9 cellular contexts compared by ENCODE assay signal in the genomic region with DNA sequence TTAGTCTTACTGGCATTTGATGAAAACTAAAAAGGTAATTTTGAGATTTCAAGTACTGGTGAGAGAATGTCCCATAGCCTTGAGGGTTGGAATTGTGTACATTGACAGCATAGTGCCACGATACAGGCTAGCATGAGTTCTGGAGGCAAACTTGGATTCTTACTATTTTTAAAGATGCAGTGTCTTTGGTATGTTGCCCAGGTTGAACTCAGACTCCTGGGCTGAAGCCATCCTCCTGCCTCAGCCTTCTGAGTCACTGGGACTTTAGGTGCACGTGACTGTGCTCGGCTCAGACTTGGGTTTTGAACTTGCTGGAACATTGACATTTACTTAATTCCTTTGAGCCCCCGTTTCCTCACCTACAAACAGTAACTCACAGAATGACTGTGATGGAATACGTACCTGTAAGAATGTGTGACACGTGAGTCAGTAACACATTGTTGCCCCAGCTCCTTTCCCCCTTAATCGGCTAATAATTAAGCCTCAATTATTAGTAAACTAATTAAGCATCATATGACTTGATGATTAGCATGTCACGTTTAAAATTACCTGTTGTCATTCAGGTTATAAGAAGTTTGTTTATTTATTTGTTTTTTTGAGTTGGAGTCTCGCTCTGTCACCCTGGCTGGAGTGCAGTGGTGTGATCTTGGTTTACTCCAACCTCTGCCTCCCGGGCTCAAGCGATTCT. TPM values are rescaled to one million over a fixed set of nuclear protein-coding genes. Genes with fewer than 3 reads are reported as not detected.
A peak's percentile ranks its signal among the peaks of the same experiment; 100 is the strongest.
DNase-seq lines count a peak whose midpoint lies in the region; ATAC-seq, FAIRE-seq and TF ChIP-seq lines count a peak whose summit lies in the region.
"Had no signal": no experiment of that assay in that cellular context is flagged by ENCODE, and none has a peak within 500 bp of the region (broad histone marks: within the 10 kb centered on the region; RNA-seq: fewer than 3 reads in every experiment).

No MANE protein-coding gene starts in this region.

- H3K4me2 ChIP-seq in BLaER1 treated with 17β-estradiol and CSF1 and Interleukin-3, amounts not matched to agents 10 nM and 100 nM, result peak overlapping the region in 10 of 11 experiments; percentile 57 to 84 (median 68); a peak in 17 of 22 replicates

- H3K27ac ChIP-seq in BLaER1 treated with 17β-estradiol and CSF1 and Interleukin-3, amounts not matched to agents 10 nM and 100 nM, result 0 out of 22 replicates have a peak overlapping the region, but pooled peaks of 1 of the 11 experiments have one; percentile 13
- H3K27ac ChIP-seq in epithelial cell of prostate (peak overlapping the region; percentile 36), pancreas (no peak overlapping the region), spleen (no peak overlapping the region)

- TF ChIP-seq POLR2A in spleen (IDR thresholded peaks at IDR 0.05), result no peak

- WGBS in pancreas, 2 donors, result 78 to 79% methylated on average over 11 of the region's 11 CpGs
- 87 to 90% (median 89%) methylated on average over 11 of the region's 11 CpGs for WGBS in spleen, 5 donors

- FAIRE-seq in pancreas (lab: Jason Lieb, UNC), result no peak

- H4K20me1 ChIP-seq in BLaER1 treated with 17β-estradiol and CSF1 and Interleukin-3, amounts not matched to agents 10 nM and 100 nM, result peaks cover 100% of the 10 kb centered on the region in 11 experiments

- no peaks in the 10 kb centered on the region for H3K9me3 ChIP-seq in BLaER1 treated with 17β-estradiol and CSF1 and Interleukin-3, amounts not matched to agents 10 nM and 100 nM (replicated peaks in 1 of 11)
- H3K9me3 ChIP-seq in pancreas, result no peaks in the 10 kb centered on the region
- no peaks in the 10 kb centered on the region for H3K9me3 ChIP-seq in spleen

- H3K27me3 ChIP-seq in BLaER1 treated with 17β-estradiol and CSF1 and Interleukin-3, amounts not matched to agents 10 nM and 100 nM, result no peaks in the 10 kb centered on the region
- H3K27me3 ChIP-seq in pancreas (no peaks in the 10 kb centered on the region), spleen (replicated peaks in 1 of 7) (no peaks in the 10 kb centered on the region)

- DNase-seq in RKO (ENCODE audit: low spot score) (peak; percentile 60), epithelial cell of prostate (ENCODE audit: low read depth, low spot score) (no peak), pancreas (no peak), spleen (no peak), OCI-M2 (lab: John Stamatoyannopoulos, UW; ENCODE audit: unreplicated experiment) (no peak)
- no peak for DNase-seq in stimulated activated naive CD4-positive, alpha-beta T cell (lab: John Stamatoyannopoulos, UW)
- DNase-seq: NCI-H82 had no signal

- TF ChIP-seq CTCF in pancreas (IDR thresholded peaks at IDR 0.05) (no peak), spleen (IDR thresholded peaks at IDR 0.05 in 8 of 11, conservative IDR thresholded peaks at IDR 0.05 in 3 of 11) (no peak)

- intact Hi-C loops in pancreas (cut with DNase I), result no loop called here
- intact Hi-C loops in spleen (cut with DNase I; ENCODE audit: low total_unique reads), result no loop called here

- 0 out of 22 replicates have a peak overlapping the region, but pooled peaks of 1 of the 11 experiments have one; percentile 21 for H3K9ac ChIP-seq in BLaER1 treated with 17β-estradiol and CSF1 and Interleukin-3, amounts not matched to agents 10 nM and 100 nM

- H3K4me1 ChIP-seq in BLaER1 treated with 17β-estradiol and CSF1 and Interleukin-3, amounts not matched to agents 10 nM and 100 nM, result peaks cover 76 to 99% (median 95%) of the 10 kb centered on the region in 10 experiments
- H3K4me1 ChIP-seq in pancreas (no peaks in the 10 kb centered on the region), spleen (peaks cover 41 to 100% (median 95%) of the 10 kb centered on the region in 6 donors)

- ATAC-seq in pancreas (peak in 3 of 4 donors; percentile 52 to 65 (median 57)), GM18867 (IDR thresholded peaks at IDR 0.05; ENCODE audit: unreplicated experiment) (no peak)

- H3K4me3 ChIP-seq in BLaER1 treated with 17β-estradiol and CSF1 and Interleukin-3, amounts not matched to agents 10 nM and 100 nM, result no peak overlapping the region
- H3K4me3 ChIP-seq in pancreas (no peak overlapping the region), spleen (peak overlapping the region in 1 of 8 donors; percentile 17)

- H3K36me3 ChIP-seq in BLaER1 treated with 17β-estradiol and CSF1 and Interleukin-3, amounts not matched to agents 10 nM and 100 nM, result peaks cover 5 to 72% (median 60%) of the 10 kb centered on the region in 11 experiments; a peak in 21 of 22 replicates
- no peaks in the 10 kb centered on the region for H3K36me3 ChIP-seq in pancreas
- H3K36me3 ChIP-seq in spleen, result peaks cover 0 to 14% (median 0%) of the 10 kb centered on the region in 6 donors

RNA-seq across cellular contexts. Expression of a gene that starts 10.6 kb away (rescaled TPM):
- 10 to 100 TPM; 23.0 to 49.4 (median 28.2) TPM for total RNA-seq in pancreas
- polyA plus RNA-seq in pancreas, result 10 to 100 TPM; 34.6 to 47.9 TPM
- total RNA-seq in spleen, result 100 to 1,000 TPM in 2 of 7 donors, 10 to 100 TPM in 5; 84.8 to 115 (median 95.9) TPM
- 10 to 100 TPM; 37.7 to 70.8 (median 49.5) TPM for polyA plus RNA-seq in spleen
